Comparison of ENCODE assay signal across 20 cellular contexts in genomic region chr4:96164814-96165351, GRCh38.
DNase-seq lines count a peak whose midpoint lies in the region; ATAC-seq and TF ChIP-seq lines count a peak whose summit lies in the region.
"Had no signal": no experiment of that assay in that cellular context is flagged by ENCODE, and none has a peak within 500 bp of the region (broad histone marks: within the 10 kb centered on the region; RNA-seq: fewer than 3 reads in every experiment).

No MANE protein-coding gene starts in this region.

- no peak overlapping the region for H2BK15ac ChIP-seq in mesenchymal stem cell (ENCODE audit: low read depth, poor library complexity, severe bottlenecking)

- peak overlapping the region; percentile 0 for H2BK5ac ChIP-seq in mesenchymal stem cell (ENCODE audit: low read depth, low read length, poor library complexity, severe bottlenecking)

- no TSS peak for BruUV-seq in mammary epithelial cell (replicated peaks; lab: Mats Ljungman, UMichigan)

- no peak overlapping the region for H2BK12ac ChIP-seq in mesenchymal stem cell (ENCODE audit: low read length in 2 of 2)

- CTCF ChIA-PET in AG04449 (lab: Yijun Ruan, JAX): no interaction called here
- CTCF ChIA-PET in mammary epithelial cell (lab: Charles Lee; ENCODE audit: low non-redundant PET): no interaction called here

- no peak overlapping the region for H3K18ac ChIP-seq in mesenchymal stem cell (ENCODE audit: low read depth in 1 of 2, low read length in 2 of 2)

- H3K4me1 ChIP-seq in mammary epithelial cell (ENCODE audit: insufficient read depth, low read length): peaks cover 13% of the 10 kb centered on the region
- no peaks in the 10 kb centered on the region for H3K4me1 ChIP-seq in mesenchymal stem cell (ENCODE audit: control insufficient read depth, insufficient read depth, low read depth, low read length)
- no peaks in the 10 kb centered on the region for H3K4me1 ChIP-seq in Peyer's patch
- H3K4me1 ChIP-seq: parathyroid adenoma had no signal

- H3K27ac ChIP-seq in mammary epithelial cell (ENCODE audit: insufficient read depth, low read depth, low read length) (peak overlapping the region; percentile 0), mesenchymal stem cell (ENCODE audit: low read length, poor library complexity, severe bottlenecking) (peak overlapping the region; percentile 89), Peyer's patch (no peak overlapping the region)
- H3K27ac ChIP-seq: epithelial cell of prostate, parathyroid adenoma had no signal

- no peaks in the 10 kb centered on the region for H3K9me3 ChIP-seq in mammary epithelial cell (replicated peaks; ENCODE audit: insufficient read depth, low read length)
- no peaks in the 10 kb centered on the region for H3K9me3 ChIP-seq in mesenchymal stem cell (ENCODE audit: control insufficient read depth, low read length)
- no peaks in the 10 kb centered on the region for H3K9me3 ChIP-seq in Peyer's patch

- 90% methylated on average over 3 of the region's 3 CpGs for WGBS in mammary epithelial cell (ENCODE audit: low coverage, missing lambda C conversion rate)
- WGBS in mesenchymal stem cell: 63% methylated on average over 3 of the region's 3 CpGs

- dilution Hi-C loops in mammary epithelial cell (cut with HindIII; ENCODE audit: low sequenced_read_pairs): no loop called here

- no peak overlapping the region for H2AK5ac ChIP-seq in mesenchymal stem cell (ENCODE audit: low read length, severe bottlenecking)

- no peak overlapping the region for H3K4ac ChIP-seq in mesenchymal stem cell (ENCODE audit: low read depth in 1 of 2, low read length in 2 of 2)

- in situ Hi-C loops in mammary epithelial cell (cut with MboI; ENCODE audit: low sequenced_read_pairs in 2 of 2): no loop called here

- intact Hi-C loops in mammary epithelial cell (cut with micrococcal nuclease): no loop called here

- no peak for TF ChIP-seq POLR2A in Peyer's patch (IDR thresholded peaks at IDR 0.05)

- peak overlapping the region; percentile 0 for H2AFZ ChIP-seq in mammary epithelial cell (ENCODE audit: low read depth, low read length)
- H2AFZ ChIP-seq in mesenchymal stem cell (ENCODE audit: low read depth, low read length): no peak overlapping the region
- H2AFZ ChIP-seq: parathyroid adenoma had no signal

- H3K27me3 ChIP-seq in mammary epithelial cell (ENCODE audit: insufficient read depth, low read length) (no peaks in the 10 kb centered on the region), mesenchymal stem cell (ENCODE audit: control insufficient read depth in 1 of 2, insufficient read depth in 1 of 2, low read length in 2 of 2) (no peaks in the 10 kb centered on the region), Peyer's patch (no peaks in the 10 kb centered on the region)

- H3K79me1 ChIP-seq in mesenchymal stem cell (replicated peaks; ENCODE audit: low read length, poor library complexity, severe bottlenecking): no peaks in the 10 kb centered on the region

- DNase-seq in AG04449 (ENCODE audit: low read depth, low spot score) (peak; percentile 4), M059J (ENCODE audit: low read depth) (peak; percentile 87), mammary epithelial cell (peak; percentile 55), mesenchymal stem cell (peak; percentile 54), D341Med (ENCODE audit: low spot score) (no peak), Peyer's patch (no peak)
- DNase-seq: activated CD4-positive, alpha-beta memory T cell treated with anti-CD3 and anti-CD28 coated beads for 36 hours; activated effector memory CD4-positive, alpha-beta T cell treated with Interleukin-2 at 50 U/mL for 16 hours; cerebellar nuclear complex; DMS153; H7; NCI-H1417 treated with DMSO at 0.1 percent for 48 hours; NCI-H526; stimulated activated CD4-positive, alpha-beta T cell treated with anti-CD3 and anti-CD28 coated beads, Interleukin-2, amount 100 ng/mL, for 24 hours had no signal

- H3K4me3 ChIP-seq in AG04449 (ENCODE audit: low read depth, low read length) (no peak overlapping the region), mammary epithelial cell (replicated peaks in 1 of 3; ENCODE audit: insufficient read depth in 1 of 3, low read depth in 2 of 3, low read length in 3 of 3) (no peak overlapping the region), mesenchymal stem cell (ENCODE audit: insufficient read depth in 1 of 2, low read depth in 1 of 2, low read length in 2 of 2) (no peak overlapping the region), Peyer's patch (no peak overlapping the region)
- H3K4me3 ChIP-seq: GM12878 had no signal

- H3K36me3 ChIP-seq in mammary epithelial cell (ENCODE audit: insufficient read depth, low read length) (no peaks in the 10 kb centered on the region), mesenchymal stem cell (ENCODE audit: control insufficient read depth in 1 of 2, insufficient read depth in 2 of 2, low read depth in 1 of 2, low read length in 2 of 2) (no peaks in the 10 kb centered on the region), Peyer's patch (no peaks in the 10 kb centered on the region)

- H3K79me2 ChIP-seq in mammary epithelial cell (ENCODE audit: insufficient read depth, low read length): no peaks in the 10 kb centered on the region
- H3K79me2 ChIP-seq: parathyroid adenoma had no signal

- H2BK120ac ChIP-seq in mesenchymal stem cell (ENCODE audit: low read depth, low read length): no peak overlapping the region

- H3K9ac ChIP-seq in mammary epithelial cell (ENCODE audit: insufficient read depth, low read length) (no peak overlapping the region), mesenchymal stem cell (ENCODE audit: low read length) (no peak overlapping the region)
- H3K9ac ChIP-seq: parathyroid adenoma had no signal

- no peaks in the 10 kb centered on the region for H4K20me1 ChIP-seq in mammary epithelial cell (ENCODE audit: insufficient read depth, low read length)

- no peak overlapping the region for H3K23ac ChIP-seq in mesenchymal stem cell (ENCODE audit: low read length in 2 of 2)

- no peak for ATAC-seq in HG02798 (IDR thresholded peaks at IDR 0.05; ENCODE audit: poor library complexity, unreplicated experiment)
- no peak for ATAC-seq in GM18868 (IDR thresholded peaks at IDR 0.05; ENCODE audit: unreplicated experiment)
- ATAC-seq: GM12878, HepG2 had no signal

- H4K8ac ChIP-seq in mesenchymal stem cell (ENCODE audit: low read length): no peak overlapping the region

- TF ChIP-seq CTCF in AG04449 (IDR thresholded peaks at IDR 0.05; ENCODE audit: insufficient read depth, low read length, missing control alignments): no peak
- TF ChIP-seq CTCF in mammary epithelial cell (conservative IDR thresholded peaks at IDR 0.05 in 1 of 2, IDR thresholded peaks at IDR 0.05 in 1 of 2; ENCODE audit: extremely low read depth in 1 of 2, insufficient read depth in 1 of 2, low read depth in 1 of 2, low read length in 2 of 2): no peak
- TF ChIP-seq CTCF in Peyer's patch (IDR thresholded peaks at IDR 0.05): no peak

- no peak overlapping the region for H4K91ac ChIP-seq in mesenchymal stem cell (ENCODE audit: low read length)

- no peak overlapping the region for H3K14ac ChIP-seq in mesenchymal stem cell (ENCODE audit: low read length in 2 of 2)

- POLR2A ChIA-PET in AG04449 (lab: Yijun Ruan, JAX): no interaction called here

- H3K4me2 ChIP-seq in mammary epithelial cell (ENCODE audit: insufficient read depth, low read depth, low read length) (peak overlapping the region; percentile 0), mesenchymal stem cell (ENCODE audit: low read length, poor library complexity, severe bottlenecking) (no peak overlapping the region)

Comparison
In these comparisons a context has a peak if more than half of its experiments do, and no peak if none do; other contexts are left out.
1. DNase-seq: peak in AG04449 (single experiment), M059J (single experiment), mammary epithelial cell (single experiment) and mesenchymal stem cell (single experiment); none in D341Med (single experiment) and Peyer's patch (0 of 3).
2. H3K27ac ChIP-seq: peak in mammary epithelial cell (single experiment) and mesenchymal stem cell (single experiment); none in Peyer's patch (0 of 4).